8 cellular contexts compared by ENCODE assay signal in genomic region chr5:108260105-108260857, GRCh38.
DNase-seq lines count a peak whose midpoint lies in the region; ATAC-seq and TF ChIP-seq lines count a peak whose summit lies in the region.

No MANE protein-coding gene starts in this region.

- intact Hi-C loops in activated B cell treated with CpG ODN at 0.5 μM for 24 hours (cut with micrococcal nuclease): loop anchor here (1.0 kb wide), 3 partner anchors 85 to 1219 kb away; no protein-coding TSS in a partner anchor

- H3K27me3 Mint-ChIP-seq in activated B cell treated with CpG ODN at 0.5 μM for 24 hours: no peaks in the 10 kb centered on the region

- no peaks in the 10 kb centered on the region for H3K36me3 ChIP-seq in ACC112 (ENCODE audit: insufficient read depth, low read length)

- H3K4me3 Mint-ChIP-seq in activated B cell treated with CpG ODN at 0.5 μM for 24 hours: peak overlapping the region; percentile 64

- peak overlapping the region; percentile 2 for H2AFZ ChIP-seq in ACC112 (ENCODE audit: low read length, unreplicated experiment)

- no peaks in the 10 kb centered on the region for H3K36me3 Mint-ChIP-seq in activated B cell treated with CpG ODN at 0.5 μM for 24 hours (ENCODE audit: low read depth)

- POLR2A ChIA-PET in activated B cell treated with CpG ODN at 0.5 μM for 24 hours (lab: Charles Lee): interaction anchor here (0.9 kb wide), 1 partner anchor 18 kb away, joined by 3 read pairs; no protein-coding TSS in a partner anchor

- no peaks in the 10 kb centered on the region for H3K79me2 ChIP-seq in ACC112 (ENCODE audit: control insufficient read depth, insufficient read depth, low read length, unreplicated experiment)

- no peaks in the 10 kb centered on the region for H3K9me3 Mint-ChIP-seq in activated B cell treated with CpG ODN at 0.5 μM for 24 hours

- peak overlapping the region; percentile 56 for H3K27ac Mint-ChIP-seq in activated B cell treated with CpG ODN at 0.5 μM for 24 hours

- H3K4me1 ChIP-seq in ACC112 (ENCODE audit: control insufficient read depth, insufficient read depth, low read length, unreplicated experiment): peaks cover 16% of the 10 kb centered on the region

- DNase-seq in NCI-H2171 treated with DMSO at 0.1 percent for 48 hours (lab: John Stamatoyannopoulos, UW): peak; percentile 56
- DNase-seq in activated B cell treated with CpG ODN at 0.5 μM for 24 hours: no peak
- peak; percentile 50 for DNase-seq in central memory CD4-positive, alpha-beta T cell
- peak; percentile 74 for DNase-seq in kidney tubule cell (ENCODE audit: low spot score)
- peak; percentile 59 to 63 for DNase-seq in stimulated activated CD4-positive, alpha-beta T cell treated with anti-CD3 and anti-CD28 coated beads, Interleukin-2, amount 100 ng/mL, for 48 hours

- CTCF ChIA-PET in activated B cell treated with CpG ODN at 0.5 μM for 24 hours (lab: Charles Lee): interaction anchor here (0.7 to 4.8 kb wide), 16 partner anchors 9 to 803 kb away, joined by 3 to 76 read pairs (median 6); partner anchors contain the start of gene FBXL17

- no peaks in the 10 kb centered on the region for H3K27me3 ChIP-seq in ACC112 (ENCODE audit: insufficient read depth, low read length)

- no peak overlapping the region; the same call in 1 of the 2 replicates for H3K4me3 ChIP-seq in ACC112 (ENCODE audit: low read depth, low read length)

- H3K4me1 Mint-ChIP-seq in activated B cell treated with CpG ODN at 0.5 μM for 24 hours: peaks cover 7% of the 10 kb centered on the region

- no peak overlapping the region for H3K27ac ChIP-seq in ACC112 (ENCODE audit: low read depth, low read length)

- peak; percentile 64 for TF ChIP-seq CTCF in activated B cell treated with CpG ODN at 0.5 μM for 24 hours (IDR thresholded peaks at IDR 0.05)

- ATAC-seq in GM18508 (IDR thresholded peaks at IDR 0.05; ENCODE audit: insufficient read depth, unreplicated experiment) (peak; percentile 51), HG02981 (IDR thresholded peaks at IDR 0.05; ENCODE audit: unreplicated experiment) (peak; percentile 95), activated B cell treated with CpG ODN at 0.5 μM for 24 hours (ENCODE audit: low read depth) (peak; percentile 75)
